Comparison of ENCODE assay signal across 8 cellular contexts in the genomic region with DNA sequence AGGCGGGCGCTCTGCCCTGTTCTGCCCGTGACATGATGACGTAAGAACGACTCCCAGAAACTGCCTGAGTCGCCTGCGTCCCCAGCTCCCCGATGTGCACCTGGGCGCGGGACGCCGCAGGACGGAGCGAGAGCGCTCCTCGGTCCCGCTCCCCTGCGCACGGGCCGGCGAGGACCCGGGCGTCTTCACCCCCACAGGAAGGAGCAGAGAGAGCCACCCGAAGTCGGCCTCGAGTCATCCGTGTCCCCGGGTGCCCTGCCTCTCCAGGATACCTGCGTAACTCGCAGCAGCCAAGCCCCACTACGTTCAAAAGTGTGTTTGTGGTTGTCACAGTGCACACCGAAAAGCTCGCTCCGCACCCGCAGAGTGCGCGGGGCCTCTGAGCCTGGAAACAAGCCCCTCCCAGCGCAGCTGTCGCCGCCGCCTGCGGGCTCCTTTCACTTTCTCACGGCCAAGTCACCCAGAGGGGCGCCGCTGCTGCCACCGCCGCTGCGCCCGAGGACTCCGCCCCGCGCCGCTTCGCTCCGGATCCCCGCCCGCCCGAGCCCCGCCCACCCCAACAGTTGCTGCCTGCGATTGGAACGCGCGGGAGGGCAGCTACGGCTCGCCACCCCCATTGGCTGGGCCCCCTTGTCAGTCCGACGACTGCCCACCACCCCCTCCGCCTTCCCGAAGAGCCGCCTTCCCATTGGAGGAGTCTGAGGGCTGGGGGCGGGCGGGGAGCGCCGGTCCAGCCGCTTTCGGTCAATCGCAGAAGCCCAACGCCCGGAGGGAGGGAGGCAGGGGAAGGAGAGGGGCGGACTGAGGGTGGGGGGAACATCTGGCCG. TPM values are rescaled to one million over a fixed set of nuclear protein-coding genes. Genes with fewer than 3 reads are reported as not detected.
DNase-seq lines count a peak whose midpoint lies in the region; ATAC-seq lines count a peak whose summit lies in the region.

No MANE protein-coding gene starts in this region.

- no peaks in the 10 kb centered on the region for H3K36me3 ChIP-seq in endocrine pancreas (ENCODE audit: control insufficient read depth, insufficient read depth, low read length)

- DNase-seq in Caki2 (ENCODE audit: low read depth) (peak; percentile 97), HUDEP-2 (lab: John Stamatoyannopoulos, UW; ENCODE audit: unreplicated experiment in 76 of 76) (peak; percentile 28 to 99 (median 96)), NOMO-1 treated with dmso at 0.1 percent for 144 hours (lab: John Stamatoyannopoulos, UW; ENCODE audit: unreplicated experiment) (peak; percentile 98), mesenteric fat pad (ENCODE audit: low spot score) (peak; percentile 99)
- peak; percentile 98 for DNase-seq in activated CD8-positive, alpha-beta memory T cell treated with anti-CD3 and anti-CD28 coated beads, Interleukin-2, amount 50 U/mL, for 1 hour (ENCODE audit: extremely low read depth)
- peak; percentile 91 for DNase-seq in stimulated activated CD8-positive, alpha-beta memory T cell treated with anti-CD3 and anti-CD28 coated beads, Interleukin-15, amount 100 ng/mL, for 1 hour (ENCODE audit: low read depth)

- peak; percentile 65 for ATAC-seq in GM21390 (IDR thresholded peaks at IDR 0.05; ENCODE audit: unreplicated experiment)

- peak overlapping the region; percentile 97 for H3K4me3 ChIP-seq in endocrine pancreas (ENCODE audit: control insufficient read depth, insufficient read depth, low read length)

- H3K9me3 ChIP-seq in endocrine pancreas (ENCODE audit: control insufficient read depth, low read length) = no peaks in the 10 kb centered on the region

- peaks cover 7% of the 10 kb centered on the region for H3K4me1 ChIP-seq in endocrine pancreas (ENCODE audit: control insufficient read depth, insufficient read depth, low read length)

- H3K27me3 ChIP-seq in endocrine pancreas (ENCODE audit: control insufficient read depth, insufficient read depth, low read length) = no peaks in the 10 kb centered on the region

- H3K9ac ChIP-seq in endocrine pancreas (ENCODE audit: control insufficient read depth, insufficient read depth, low read length) = peak overlapping the region; percentile 86

- in situ Hi-C loops in Caki2 (cut with HindIII; ENCODE audit: low pct_unique_long_range_greater_than_20kb, low sequenced_read_pairs) = no loop called here

RNA-seq across cellular contexts. Expression of gene ZBTB18, which starts 3.1 kb away (rescaled TPM):
- 10.9 and 11.7 TPM in 2 replicates for total RNA-seq in Caki2 (2014; rRNA removed; shearing (Covaris generic); ENCODE audit: low replicate concordance)
- total RNA-seq in mesenteric fat pad = 11.9 TPM

Comparison
In these comparisons a context has a peak if more than half of its experiments do, and no peak if none do; other contexts are left out.
1. Peak in every context shown above with its lines: DNase-seq, ATAC-seq and H3K4me3 ChIP-seq.